Comparison of ENCODE assay signal across 22 cellular contexts in the genomic region with DNA sequence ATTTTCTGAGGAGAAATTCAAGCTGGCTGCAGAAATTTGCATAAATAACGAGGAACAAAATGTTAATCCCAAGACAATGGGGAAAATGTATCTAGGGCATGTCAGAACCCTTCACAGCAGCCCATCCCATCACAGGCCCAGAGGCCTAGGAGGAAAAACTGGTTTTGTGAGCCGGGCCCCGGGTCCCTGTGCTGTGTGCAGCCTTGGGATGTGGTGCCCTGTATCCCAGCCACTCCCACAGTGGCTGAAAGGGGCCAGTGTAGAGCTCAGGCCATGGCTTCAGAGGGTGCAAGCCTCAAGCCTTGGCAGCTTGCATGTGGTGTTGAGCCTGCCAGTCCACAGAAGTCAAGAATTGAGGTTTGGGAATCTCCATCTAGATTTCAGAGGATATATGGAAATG.
"Had no signal": no experiment of that assay in that cellular context is flagged by ENCODE, and none has a peak within 500 bp of the region (broad histone marks: within the 10 kb centered on the region; RNA-seq: fewer than 3 reads in every experiment).

No MANE protein-coding gene starts in this region.

- H3K36me3 Mint-ChIP-seq: naive B cell had no signal

- H3K4me1 ChIP-seq: colonic mucosa, esophagus squamous epithelium, gastrocnemius medialis, heart right ventricle, left lung, lower lobe of right lung had no signal

- H3K4me3 Mint-ChIP-seq: dendritic cell treated with granulocyte-macrophage colony-stimulating factor and Interleukin-4, amounts not matched to agents 40 ng/mL and 50 ng/mL, for 4 days; effector memory CD8-positive, alpha-beta T cell; endodermal cell; mesothelial cell of epicardium; naive B cell had no signal

- H3K27me3 ChIP-seq: colonic mucosa, esophagus squamous epithelium, gastrocnemius medialis, heart right ventricle, left lung had no signal

- ATAC-seq: effector memory CD8-positive, alpha-beta T cell; gastrocnemius medialis; heart right ventricle; left cardiac atrium; left lung; left ventricle myocardium superior; lower lobe of right lung; mucosa of descending colon had no signal

- H3K4me1 Mint-ChIP-seq: endodermal cell, naive B cell had no signal

- H3K27me3 Mint-ChIP-seq: dendritic cell treated with granulocyte-macrophage colony-stimulating factor and Interleukin-4, amounts not matched to agents 40 ng/mL and 50 ng/mL, for 4 days; effector memory CD8-positive, alpha-beta T cell; naive B cell had no signal

- H3K27ac Mint-ChIP-seq: dendritic cell treated with granulocyte-macrophage colony-stimulating factor and Interleukin-4, amounts not matched to agents 40 ng/mL and 50 ng/mL, for 4 days; effector memory CD8-positive, alpha-beta T cell; endodermal cell; mesothelial cell of epicardium; naive B cell had no signal

- DNase-seq: colonic mucosa; cortex of kidney; effector CD8-positive, alpha-beta T cell; effector memory CD8-positive, alpha-beta T cell; endodermal cell; esophagus squamous epithelium; foreskin fibroblast; foreskin melanocyte; gastrocnemius medialis; glutamatergic neuron; head of caudate nucleus; heart right ventricle; hippocampal formation; left cardiac atrium; left lung; left ventricle myocardium superior; lower lobe of right lung; mesenchymal stem cell; mucosa of descending colon; naive B cell had no signal

- H3K9me3 ChIP-seq: colonic mucosa, gastrocnemius medialis, heart right ventricle, lower lobe of right lung, mucosa of descending colon had no signal

- H3K4me3 ChIP-seq: colonic mucosa, esophagus squamous epithelium, gastrocnemius medialis, heart right ventricle, left lung, lower lobe of right lung, mucosa of descending colon had no signal

- H3K36me3 ChIP-seq: colonic mucosa, esophagus squamous epithelium, gastrocnemius medialis, heart right ventricle, left lung, lower lobe of right lung had no signal

- H3K27ac ChIP-seq: colonic mucosa, esophagus squamous epithelium, gastrocnemius medialis, heart right ventricle, left lung, lower lobe of right lung had no signal
